ENCODE assay signal across 1 cellular context in the genomic region with DNA sequence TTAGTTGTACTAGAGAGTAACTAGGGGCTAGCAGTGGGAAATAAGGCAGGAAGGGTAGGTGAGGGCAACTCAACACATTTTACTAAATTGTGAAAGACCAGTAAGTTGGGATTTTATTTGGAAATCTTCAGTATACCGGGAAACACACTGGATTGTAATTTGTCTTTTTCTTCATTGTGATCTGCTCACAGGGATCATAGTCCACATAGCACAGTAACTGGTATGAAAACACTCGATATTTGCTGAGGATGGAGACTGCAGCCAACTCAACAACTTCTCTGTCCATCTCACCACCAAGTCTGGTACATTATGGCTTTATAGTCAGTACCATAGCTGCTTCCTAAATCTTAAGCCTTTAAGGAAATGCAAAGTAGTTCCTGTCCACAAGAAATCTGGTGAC.
TF ChIP-seq lines count a peak whose summit lies in the region.

No MANE protein-coding gene starts in this region.

TF ChIP-seq in GM23338, 12 proteins besides CTCF, POLR2A, EP300 and RAD21:
- no peak for TF ChIP-seq JUNB (IDR thresholded peaks at IDR 0.05; ENCODE audit: unreplicated experiment)
- no peak for TF ChIP-seq NANOG (IDR thresholded peaks at IDR 0.05; ENCODE audit: borderline replicate concordance)
- TF ChIP-seq ZNF114 (CRISPR knock-in tag; IDR thresholded peaks at IDR 0.05), result no peak
- TF ChIP-seq, protein P1, sequence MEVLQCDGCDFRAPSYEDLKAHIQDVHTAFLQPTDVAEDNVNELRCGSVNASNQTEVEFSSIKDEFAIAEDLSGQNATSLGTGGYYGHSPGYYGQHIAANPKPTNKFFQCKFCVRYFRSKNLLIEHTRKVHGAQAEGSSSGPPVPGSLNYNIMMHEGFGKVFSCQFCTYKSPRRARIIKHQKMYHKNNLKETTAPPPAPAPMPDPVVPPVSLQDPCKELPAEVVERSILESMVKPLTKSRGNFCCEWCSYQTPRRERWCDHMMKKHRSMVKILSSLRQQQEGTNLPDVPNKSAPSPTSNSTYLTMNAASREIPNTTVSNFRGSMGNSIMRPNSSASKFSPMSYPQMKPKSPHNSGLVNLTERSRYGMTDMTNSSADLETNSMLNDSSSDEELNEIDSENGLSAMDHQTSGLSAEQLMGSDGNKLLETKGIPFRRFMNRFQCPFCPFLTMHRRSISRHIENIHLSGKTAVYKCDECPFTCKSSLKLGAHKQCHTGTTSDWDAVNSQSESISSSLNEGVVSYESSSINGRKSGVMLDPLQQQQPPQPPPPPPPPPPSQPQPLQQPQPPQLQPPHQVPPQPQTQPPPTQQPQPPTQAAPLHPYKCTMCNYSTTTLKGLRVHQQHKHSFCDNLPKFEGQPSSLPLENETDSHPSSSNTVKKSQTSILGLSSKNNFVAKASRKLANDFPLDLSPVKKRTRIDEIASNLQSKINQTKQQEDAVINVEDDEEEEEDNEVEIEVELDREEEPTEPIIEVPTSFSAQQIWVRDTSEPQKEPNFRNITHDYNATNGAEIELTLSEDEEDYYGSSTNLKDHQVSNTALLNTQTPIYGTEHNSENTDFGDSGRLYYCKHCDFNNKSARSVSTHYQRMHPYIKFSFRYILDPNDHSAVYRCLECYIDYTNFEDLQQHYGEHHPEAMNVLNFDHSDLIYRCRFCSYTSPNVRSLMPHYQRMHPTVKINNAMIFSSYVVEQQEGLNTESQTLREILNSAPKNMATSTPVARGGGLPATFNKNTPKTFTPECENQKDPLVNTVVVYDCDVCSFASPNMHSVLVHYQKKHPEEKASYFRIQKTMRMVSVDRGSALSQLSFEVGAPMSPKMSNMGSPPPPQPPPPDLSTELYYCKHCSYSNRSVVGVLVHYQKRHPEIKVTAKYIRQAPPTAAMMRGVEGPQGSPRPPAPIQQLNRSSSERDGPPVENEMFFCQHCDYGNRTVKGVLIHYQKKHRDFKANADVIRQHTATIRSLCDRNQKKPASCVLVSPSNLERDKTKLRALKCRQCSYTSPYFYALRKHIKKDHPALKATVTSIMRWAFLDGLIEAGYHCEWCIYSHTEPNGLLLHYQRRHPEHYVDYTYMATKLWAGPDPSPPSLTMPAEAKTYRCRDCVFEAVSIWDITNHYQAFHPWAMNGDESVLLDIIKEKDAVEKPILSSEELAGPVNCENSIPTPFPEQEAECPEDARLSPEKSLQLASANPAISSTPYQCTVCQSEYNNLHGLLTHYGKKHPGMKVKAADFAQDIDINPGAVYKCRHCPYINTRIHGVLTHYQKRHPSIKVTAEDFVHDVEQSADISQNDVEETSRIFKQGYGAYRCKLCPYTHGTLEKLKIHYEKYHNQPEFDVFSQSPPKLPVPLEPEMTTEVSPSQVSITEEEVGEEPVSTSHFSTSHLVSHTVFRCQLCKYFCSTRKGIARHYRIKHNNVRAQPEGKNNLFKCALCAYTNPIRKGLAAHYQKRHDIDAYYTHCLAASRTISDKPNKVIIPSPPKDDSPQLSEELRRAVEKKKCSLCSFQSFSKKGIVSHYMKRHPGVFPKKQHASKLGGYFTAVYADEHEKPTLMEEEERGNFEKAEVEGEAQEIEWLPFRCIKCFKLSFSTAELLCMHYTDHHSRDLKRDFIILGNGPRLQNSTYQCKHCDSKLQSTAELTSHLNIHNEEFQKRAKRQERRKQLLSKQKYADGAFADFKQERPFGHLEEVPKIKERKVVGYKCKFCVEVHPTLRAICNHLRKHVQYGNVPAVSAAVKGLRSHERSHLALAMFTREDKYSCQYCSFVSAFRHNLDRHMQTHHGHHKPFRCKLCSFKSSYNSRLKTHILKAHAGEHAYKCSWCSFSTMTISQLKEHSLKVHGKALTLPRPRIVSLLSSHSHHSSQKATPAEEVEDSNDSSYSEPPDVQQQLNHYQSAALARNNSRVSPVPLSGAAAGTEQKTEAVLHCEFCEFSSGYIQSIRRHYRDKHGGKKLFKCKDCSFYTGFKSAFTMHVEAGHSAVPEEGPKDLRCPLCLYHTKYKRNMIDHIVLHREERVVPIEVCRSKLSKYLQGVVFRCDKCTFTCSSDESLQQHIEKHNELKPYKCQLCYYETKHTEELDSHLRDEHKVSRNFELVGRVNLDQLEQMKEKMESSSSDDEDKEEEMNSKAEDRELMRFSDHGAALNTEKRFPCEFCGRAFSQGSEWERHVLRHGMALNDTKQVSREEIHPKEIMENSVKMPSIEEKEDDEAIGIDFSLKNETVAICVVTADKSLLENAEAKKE (CRISPR knock-in tag; IDR thresholded peaks at IDR 0.05), result no peak
- TF ChIP-seq, protein P2, sequence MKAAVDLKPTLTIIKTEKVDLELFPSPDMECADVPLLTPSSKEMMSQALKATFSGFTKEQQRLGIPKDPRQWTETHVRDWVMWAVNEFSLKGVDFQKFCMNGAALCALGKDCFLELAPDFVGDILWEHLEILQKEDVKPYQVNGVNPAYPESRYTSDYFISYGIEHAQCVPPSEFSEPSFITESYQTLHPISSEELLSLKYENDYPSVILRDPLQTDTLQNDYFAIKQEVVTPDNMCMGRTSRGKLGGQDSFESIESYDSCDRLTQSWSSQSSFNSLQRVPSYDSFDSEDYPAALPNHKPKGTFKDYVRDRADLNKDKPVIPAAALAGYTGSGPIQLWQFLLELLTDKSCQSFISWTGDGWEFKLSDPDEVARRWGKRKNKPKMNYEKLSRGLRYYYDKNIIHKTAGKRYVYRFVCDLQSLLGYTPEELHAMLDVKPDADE (IDR thresholded peaks at IDR 0.05), result no peak
- TF ChIP-seq EZH2 (IDR thresholded peaks at IDR 0.05; ENCODE audit: low read depth, unreplicated experiment), result no peak
- no peak for TF ChIP-seq EZH2phosphoT487 (IDR thresholded peaks at IDR 0.05; ENCODE audit: unreplicated experiment)
- TF ChIP-seq CREB1 (CRISPR knock-in tag; IDR thresholded peaks at IDR 0.05; ENCODE audit: low read depth), result no peak
